13 cellular contexts compared by ENCODE assay signal in the genomic region with DNA sequence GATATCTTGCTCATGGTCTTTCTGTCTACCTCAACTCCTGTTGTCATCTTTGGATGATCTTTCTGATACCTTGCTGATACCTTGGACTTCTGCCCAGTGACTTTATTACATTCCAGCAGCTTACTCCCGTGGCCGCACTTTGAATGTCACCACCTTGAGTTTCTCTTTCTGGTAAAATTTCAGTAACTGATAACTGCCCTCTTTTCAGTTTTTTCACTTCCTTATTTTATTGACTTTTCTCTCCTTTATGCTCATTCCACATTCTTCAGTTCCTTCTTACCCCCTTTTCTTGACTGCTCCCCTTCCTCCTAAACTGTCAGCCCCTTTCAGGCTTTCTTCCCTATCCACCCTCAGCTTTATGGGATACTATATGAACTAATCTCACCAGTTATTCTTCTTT. TPM values are rescaled to one million over a fixed set of nuclear protein-coding genes. Genes with fewer than 3 reads are reported as not detected.
DNase-seq lines count a peak whose midpoint lies in the region; ATAC-seq and TF ChIP-seq lines count a peak whose summit lies in the region.
"Had no signal": no experiment of that assay in that cellular context is flagged by ENCODE, and none has a peak within 500 bp of the region (broad histone marks: within the 10 kb centered on the region; RNA-seq: fewer than 3 reads in every experiment).

No MANE protein-coding gene starts in this region.

- H3K27ac ChIP-seq in breast epithelium (no peak overlapping the region), heart right ventricle (no peak overlapping the region)

- TF ChIP-seq CTCF in GM06990 (IDR thresholded peaks at IDR 0.05; ENCODE audit: insufficient read depth, low read length, poor library complexity, severe bottlenecking) (no peak), breast epithelium (IDR thresholded peaks at IDR 0.05) (no peak), heart right ventricle (IDR thresholded peaks at IDR 0.05) (no peak)

- no peaks in the 10 kb centered on the region for H3K9me3 ChIP-seq in breast epithelium
- H3K9me3 ChIP-seq in heart right ventricle, result no peaks in the 10 kb centered on the region

- no peak for TF ChIP-seq POLR2A in breast epithelium (IDR thresholded peaks at IDR 0.05)

- H3K4me3 ChIP-seq in GM06990 (replicated peaks; ENCODE audit: low read depth, low read length) (no peak overlapping the region), breast epithelium (no peak overlapping the region), heart right ventricle (no peak overlapping the region)

- ATAC-seq in GM19351 (IDR thresholded peaks at IDR 0.05; ENCODE audit: unreplicated experiment), result peak; percentile 80
- peak; percentile 61 for ATAC-seq in HG02798 (IDR thresholded peaks at IDR 0.05; ENCODE audit: poor library complexity, unreplicated experiment)
- no peak for ATAC-seq in activated CD4-positive, CD25-positive, alpha-beta regulatory T cell treated with anti-CD3 and anti-CD28 coated beads, Interleukin-2, amount 50 U/mL, for 24 hours
- ATAC-seq in heart right ventricle, result no peak
- ATAC-seq: activated CD8-positive, alpha-beta memory T cell treated with anti-CD3 and anti-CD28 coated beads, Interleukin-2, amount 10 ng/mL, durations not matched to agents 7 days and 5 days had no signal

- WGBS in heart right ventricle, 2 donors, result 77 to 79% methylated on average over 2 of the region's 2 CpGs

- peak; percentile 9 for DNase-seq in GM06990 (ENCODE audit: extremely low read depth, insufficient read length)
- peak; percentile 39 for DNase-seq in NOMO-1 treated with DMSO at 0.1 percent for 48 hours (lab: John Stamatoyannopoulos, UW; ENCODE audit: unreplicated experiment)
- DNase-seq in breast epithelium (ENCODE audit: low spot score in 2 of 2), result no peak
- DNase-seq in heart right ventricle, result no peak
- no peak for DNase-seq in H4 (ENCODE audit: low spot score)
- DNase-seq: activated CD8-positive, alpha-beta memory T cell treated with anti-CD3 and anti-CD28 coated beads, Interleukin-2, amount 10 ng/mL, durations not matched to agents 7 days and 5 days; anterior cingulate cortex; NCI-H1092 treated with DMSO at 0.1 percent for 48 hours; NCI-H446 treated with DMSO at 0.1 percent for 48 hours; T1000 had no signal

- no peaks in the 10 kb centered on the region for H3K4me1 ChIP-seq in breast epithelium
- H3K4me1 ChIP-seq in heart right ventricle, result peaks cover 0 to 14% (median 0%) of the 10 kb centered on the region in 9 donors

- intact Hi-C loops in breast epithelium (cut with DNase I; ENCODE audit: low total_unique reads), result no loop called here
- intact Hi-C loops in heart right ventricle (cut with DNase I), result loop anchor here in 2 of 10 donors (5.0 to 10.0 kb wide), 2 partner anchors 53 to 61 kb away; no protein-coding TSS in a partner anchor

- H3K27me3 ChIP-seq in GM06990 (replicated peaks; ENCODE audit: control insufficient read depth, insufficient read depth, low read length), result no peaks in the 10 kb centered on the region
- no peaks in the 10 kb centered on the region for H3K27me3 ChIP-seq in breast epithelium
- no peaks in the 10 kb centered on the region for H3K27me3 ChIP-seq in heart right ventricle

- H3K36me3 ChIP-seq in GM06990 (ENCODE audit: control insufficient read depth, insufficient read depth, low read length) (peaks cover 5% of the 10 kb centered on the region), breast epithelium (no peaks in the 10 kb centered on the region), heart right ventricle (peaks cover 0 to 96% (median 53%) of the 10 kb centered on the region in 9 donors)

RNA-seq across cellular contexts. Expression of a gene that starts 7.0 kb away (rescaled TPM):
- total RNA-seq in breast epithelium, result 10 to 100 TPM; 13.6 to 34.7 (median 16.7) TPM
- 1 to 10 TPM; 3.6 to 7.2 (median 5.3) TPM for total RNA-seq in heart right ventricle
- polyA plus RNA-seq in heart right ventricle, result 10 to 100 TPM in 1 of 2 donors, 1 to 10 TPM in 1; 3.1 to 12.2 TPM
- total RNA-seq in H4 (2014; rRNA removed; shearing (Covaris generic)), result 12.8 and 16.0 TPM in 2 replicates

RNA-seq across cellular contexts. Expression of a gene that starts 14.0 kb away (rescaled TPM):
- total RNA-seq in breast epithelium (10 to 100 TPM; 16.4 to 23.0 (median 21.7) TPM), heart right ventricle (10 to 100 TPM; 10.2 to 27.6 (median 17.1) TPM)
- polyA plus RNA-seq in heart right ventricle, result 1 to 10 TPM; 5.1 to 6.5 TPM
- total RNA-seq in H4 (2014; rRNA removed; shearing (Covaris generic)), result 21.3 and 26.8 TPM in 2 replicates

RNA-seq across cellular contexts. Expression of a gene that starts 47.9 kb away (rescaled TPM):
- 10 to 100 TPM; 19.3 to 49.4 (median 21.8) TPM for total RNA-seq in breast epithelium
- 100 to 1,000 TPM in 9 of 10 donors, 10 to 100 TPM in 1; 93.2 to 340 (median 261) TPM for total RNA-seq in heart right ventricle
- polyA plus RNA-seq in heart right ventricle, result 100 to 1,000 TPM in 1 of 2 donors, 10 to 100 TPM in 1; 22.2 to 102 TPM
- total RNA-seq in H4 (2014; rRNA removed; shearing (Covaris generic)), result 13.2 and 15.3 TPM in 2 replicates

Comparison
In these comparisons a context has a peak if more than half of its experiments do, and no peak if none do; other contexts are left out.
1. DNase-seq: peak in GM06990 (single experiment) and NOMO-1 treated with DMSO at 0.1 percent for 48 hours (single experiment); none in breast epithelium (0 of 2), heart right ventricle (0 of 2) and H4 (single experiment).
2. ATAC-seq: peak in GM19351 (single experiment) and HG02798 (single experiment); none in activated CD4-positive, CD25-positive, alpha-beta regulatory T cell treated with anti-CD3 and anti-CD28 coated beads, Interleukin-2, amount 50 U/mL, for 24 hours (0 of 2) and heart right ventricle (0 of 8).